In genomic region chr13:78606471-78607408, GRCh38 we compare ENCODE assay signal across 20 cellular contexts. TPM values are rescaled to one million over a fixed set of nuclear protein-coding genes. Genes with fewer than 3 reads are reported as not detected.
DNase-seq lines count a peak whose midpoint lies in the region; ATAC-seq and TF ChIP-seq lines count a peak whose summit lies in the region.
"Had no signal": no experiment of that assay in that cellular context is flagged by ENCODE, and none has a peak within 500 bp of the region (broad histone marks: within the 10 kb centered on the region; RNA-seq: fewer than 3 reads in every experiment).

No MANE protein-coding gene starts in this region.

- no peak for DNase-seq in CD4-positive, alpha-beta memory T cell
- DNase-seq in T-helper 17 cell = no peak
- peak; percentile 8 for DNase-seq in mesendoderm
- no peak for DNase-seq in Karpas-422
- no peak for DNase-seq in SK-N-DZ (ENCODE audit: low spot score)
- no peak for DNase-seq in left lung
- DNase-seq: activated naive CD4-positive, alpha-beta T cell treated with anti-CD3 and anti-CD28 coated beads, Interleukin-2, amount 10 ng/mL, durations not matched to agents 7 days and 5 days; DMS79; esophagus squamous epithelium; heart right ventricle; left ventricle myocardium superior; NCI-H1436; SW 1271; testis; WERI-Rb-1 had no signal

- H3K4me1 ChIP-seq in CD4-positive, alpha-beta memory T cell (ENCODE audit: insufficient read depth, low read length) = peaks cover 48% of the 10 kb centered on the region
- peaks cover 4% of the 10 kb centered on the region for H3K4me1 ChIP-seq in ES-I3 (ENCODE audit: insufficient read depth, low read length)
- peaks cover 5% of the 10 kb centered on the region for H3K4me1 ChIP-seq in mesendoderm (ENCODE audit: control insufficient read depth, low read depth, low read length)
- peaks cover 6% of the 10 kb centered on the region for H3K4me1 ChIP-seq in Karpas-422 (ENCODE audit: low read length)
- peaks cover 14 to 47% of the 10 kb centered on the region in 2 donors for H3K4me1 ChIP-seq in left lung
- H3K4me1 ChIP-seq: testis had no signal

- no peaks in the 10 kb centered on the region for H3K36me3 ChIP-seq in CD4-positive, alpha-beta memory T cell (ENCODE audit: insufficient read depth, low read length)
- H3K36me3 ChIP-seq in ES-I3 (ENCODE audit: insufficient read depth, low read length) (no peaks in the 10 kb centered on the region), mesendoderm (ENCODE audit: control insufficient read depth, insufficient read depth, low read length) (no peaks in the 10 kb centered on the region), Karpas-422 (ENCODE audit: insufficient read depth, low read length) (no peaks in the 10 kb centered on the region), left lung (no peaks in the 10 kb centered on the region)
- H3K36me3 ChIP-seq: esophagus squamous epithelium, heart right ventricle, WERI-Rb-1 had no signal

- H3K9ac ChIP-seq in ES-I3 (ENCODE audit: low read depth, low read length) (peak overlapping the region; percentile 55; the same call in 1 of the 2 replicates), mesendoderm (ENCODE audit: low read length) (no peak overlapping the region), Karpas-422 (ENCODE audit: low read length) (no peak overlapping the region)

- H3K79me1 ChIP-seq in mesendoderm (ENCODE audit: low read length) = no peaks in the 10 kb centered on the region

- H3K9me3 Mint-ChIP-seq in CD4-positive, alpha-beta memory T cell = peaks cover 0 to 30% (median 5%) of the 10 kb centered on the region in 8 donors
- H3K9me3 Mint-ChIP-seq: activated naive CD4-positive, alpha-beta T cell treated with anti-CD3 and anti-CD28 coated beads, Interleukin-2, amount 10 ng/mL, durations not matched to agents 7 days and 5 days had no signal

- peaks cover 74% of the 10 kb centered on the region for H3K27me3 ChIP-seq in CD4-positive, alpha-beta memory T cell (ENCODE audit: insufficient read depth, low read length)
- H3K27me3 ChIP-seq in mesendoderm (ENCODE audit: insufficient read depth, low read length, poor library complexity) (peaks cover 74% of the 10 kb centered on the region), Karpas-422 (ENCODE audit: low read length) (no peaks in the 10 kb centered on the region), left lung (peaks cover 83 to 95% of the 10 kb centered on the region in 2 donors)
- H3K27me3 ChIP-seq: testis had no signal

- no peaks in the 10 kb centered on the region for H3K9me2 ChIP-seq in Karpas-422 (replicated peaks; ENCODE audit: insufficient read depth, low read length)

- peak overlapping the region; percentile 7 for H3K4me2 ChIP-seq in mesendoderm (ENCODE audit: low read length)
- H3K4me2 ChIP-seq in Karpas-422 (ENCODE audit: low read depth, low read length, poor library complexity, severe bottlenecking) = no peak overlapping the region

- no peak overlapping the region for H2BK15ac ChIP-seq in mesendoderm (replicated peaks; ENCODE audit: low read depth)

- peak overlapping the region in 7 of 8 donors; percentile 20 to 72 (median 39) for H3K4me3 Mint-ChIP-seq in CD4-positive, alpha-beta memory T cell
- peak overlapping the region; percentile 64 for H3K4me3 Mint-ChIP-seq in T-helper 17 cell
- H3K4me3 Mint-ChIP-seq: activated naive CD4-positive, alpha-beta T cell treated with anti-CD3 and anti-CD28 coated beads, Interleukin-2, amount 10 ng/mL, durations not matched to agents 7 days and 5 days had no signal

- no peak overlapping the region for H2BK120ac ChIP-seq in mesendoderm (ENCODE audit: low read depth, low read length)

- no peak overlapping the region for H2AK5ac ChIP-seq in mesendoderm (ENCODE audit: low read length)

- H3K79me2 ChIP-seq in mesendoderm (ENCODE audit: control insufficient read depth, insufficient read depth, low read length) (no peaks in the 10 kb centered on the region), Karpas-422 (ENCODE audit: low read length) (no peaks in the 10 kb centered on the region)

- no peak for TF ChIP-seq CTCF in left lung (IDR thresholded peaks at IDR 0.05)

- H3K27me3 Mint-ChIP-seq in CD4-positive, alpha-beta memory T cell = peaks cover 65 to 72% of the 10 kb centered on the region in 2 donors
- peaks cover 86% of the 10 kb centered on the region for H3K27me3 Mint-ChIP-seq in T-helper 17 cell

- H3K27ac Mint-ChIP-seq in CD4-positive, alpha-beta memory T cell = peak overlapping the region in 2 of 7 donors; percentile 84 to 92
- H3K27ac Mint-ChIP-seq in T-helper 17 cell = peak overlapping the region; percentile 45
- H3K27ac Mint-ChIP-seq: activated naive CD4-positive, alpha-beta T cell treated with anti-CD3 and anti-CD28 coated beads, Interleukin-2, amount 10 ng/mL, durations not matched to agents 7 days and 5 days had no signal

- H4K20me1 ChIP-seq in Karpas-422 (ENCODE audit: insufficient read depth, low read depth, low read length) = no peaks in the 10 kb centered on the region

- H2BK5ac ChIP-seq in mesendoderm (ENCODE audit: low read length) = no peak overlapping the region

- H3K36me3 Mint-ChIP-seq in CD4-positive, alpha-beta memory T cell = peaks cover 0 to 8% of the 10 kb centered on the region in 2 donors
- peaks cover 6% of the 10 kb centered on the region for H3K36me3 Mint-ChIP-seq in T-helper 17 cell (ENCODE audit: low read depth)

- WGBS in mesendoderm (ENCODE audit: extremely low coverage, insufficient coverage, low lambda C conversion rate) = no CpG with 5 or more reads among the region's 30 CpGs

- H3K4me3 ChIP-seq in CD4-positive, alpha-beta memory T cell (ENCODE audit: low read length in 2 of 2) = no peak overlapping the region
- H3K4me3 ChIP-seq in mesendoderm (ENCODE audit: low read length) (no peak overlapping the region), Karpas-422 (ENCODE audit: low read length) (no peak overlapping the region), left lung (no peak overlapping the region)
- H3K4me3 ChIP-seq: testis had no signal

- intact Hi-C loops in CD4-positive, alpha-beta memory T cell (cut with micrococcal nuclease) = no loop called here
- intact Hi-C loops in left lung (cut with DNase I) = no loop called here

- no peak overlapping the region for H3K18ac ChIP-seq in mesendoderm (ENCODE audit: low read length)

- H3K9me3 ChIP-seq in CD4-positive, alpha-beta memory T cell (ENCODE audit: control insufficient read depth in 1 of 2, low read length in 2 of 2) = no peaks in the 10 kb centered on the region
- H3K9me3 ChIP-seq in ES-I3 (ENCODE audit: control insufficient read depth, insufficient read depth, low read length) (no peaks in the 10 kb centered on the region), T-helper 17 cell (ENCODE audit: control insufficient read depth, low read length, poor library complexity, severe bottlenecking) (no peaks in the 10 kb centered on the region), Karpas-422 (ENCODE audit: low read length) (no peaks in the 10 kb centered on the region), left lung (no peaks in the 10 kb centered on the region)
- H3K9me3 ChIP-seq: esophagus squamous epithelium, heart right ventricle, testis had no signal

- CTCF ChIA-PET in CD4-positive, alpha-beta memory T cell (lab: Charles Lee; ENCODE audit: partially characterized antibody) = interaction anchor here (1.2 kb wide), 1 partner anchor 44 kb away, joined by 3 read pairs; no protein-coding TSS in a partner anchor

- ATAC-seq in T-helper 17 cell (no peak), HG03097 (IDR thresholded peaks at IDR 0.05; ENCODE audit: low FRiP score, unreplicated experiment) (no peak), left lung (no peak)
- ATAC-seq: left ventricle myocardium superior had no signal

- H3K4ac ChIP-seq in mesendoderm (ENCODE audit: low read depth, low read length) = no peak overlapping the region

- H2AFZ ChIP-seq in Karpas-422 (ENCODE audit: low read length) = no peak overlapping the region

- H3K56ac ChIP-seq in mesendoderm (ENCODE audit: low read length) = no peak overlapping the region

- no peak overlapping the region for H3K23ac ChIP-seq in mesendoderm (ENCODE audit: low read length)

- no peak overlapping the region for H3K27ac ChIP-seq in CD4-positive, alpha-beta memory T cell (ENCODE audit: low read depth, low read length)
- H3K27ac ChIP-seq in mesendoderm (ENCODE audit: low read depth, low read length) = no peak overlapping the region
- no peak overlapping the region for H3K27ac ChIP-seq in Karpas-422 (ENCODE audit: low read length)
- H3K27ac ChIP-seq in left lung = no peak overlapping the region
- H3K27ac ChIP-seq: esophagus squamous epithelium, heart right ventricle, testis, WERI-Rb-1 had no signal

- no peak overlapping the region for H4K8ac ChIP-seq in mesendoderm (ENCODE audit: low read depth, low read length)

- no peak overlapping the region for H4K5ac ChIP-seq in mesendoderm (ENCODE audit: low read length)

- POLR2A ChIA-PET in CD4-positive, alpha-beta memory T cell (lab: Charles Lee; ENCODE audit: partially characterized antibody) = no interaction called here

- peaks cover 28 to 69% (median 45%) of the 10 kb centered on the region in 4 donors for H3K4me1 Mint-ChIP-seq in CD4-positive, alpha-beta memory T cell
- H3K4me1 Mint-ChIP-seq in T-helper 17 cell = peaks cover 36% of the 10 kb centered on the region

RNA-seq across cellular contexts. Expression of gene POU4F1, which starts 3.4 kb away (rescaled TPM):
- total RNA-seq in CD4-positive, alpha-beta memory T cell = under 1 TPM in 1 of 2 experiments, not detected in 1; 0.06 TPM
- polyA plus RNA-seq in CD4-positive, alpha-beta memory T cell = not detected
- total RNA-seq in T-helper 17 cell (under 1 TPM; 0.18 to 0.20 TPM), left lung (not detected)
- 0.15 TPM for polyA plus RNA-seq in mesendoderm (2013, experiment 1 of 2)
- 0.15 TPM for polyA plus RNA-seq in mesendoderm (2013, experiment 2 of 2)
- total RNA-seq in Karpas-422 (2014; rRNA removed; shearing (Covaris generic); ENCODE audit: low replicate concordance) = not detected in 2 replicates
- 0.02 and 0.18 TPM in 2 replicates for polyA plus RNA-seq in SK-N-DZ (2014; cell fraction: cytosol; rRNA removed)
- polyA plus RNA-seq in SK-N-DZ (2014; cell fraction: nucleus; rRNA removed) = 0.40 and 0.51 TPM in 2 replicates
- total RNA-seq: bronchial epithelial cell, esophagus squamous epithelium, left ventricle myocardium superior, right cardiac atrium had no signal
- polyA plus RNA-seq: BJ, right cardiac atrium had no signal

RNA-seq across cellular contexts. Expression of gene OBI1, which starts 52.2 kb away (rescaled TPM):
- total RNA-seq in CD4-positive, alpha-beta memory T cell = 10 to 100 TPM; 16.3 to 16.7 TPM
- 10 to 100 TPM in 1 of 2 donors, 1 to 10 TPM in 1; 7.8 to 12.2 TPM for polyA plus RNA-seq in CD4-positive, alpha-beta memory T cell
- total RNA-seq in T-helper 17 cell = 1 to 10 TPM; 2.5 to 4.5 TPM
- polyA plus RNA-seq in mesendoderm (2013, experiment 1 of 2) = 6.5 TPM
- polyA plus RNA-seq in mesendoderm (2013, experiment 2 of 2) = 6.3 TPM
- 15.5 and 27.7 TPM in 2 replicates for total RNA-seq in Karpas-422 (2014; rRNA removed; shearing (Covaris generic); ENCODE audit: low replicate concordance)
- 13.4 and 17.1 TPM in 2 replicates for polyA plus RNA-seq in SK-N-DZ (2014; cell fraction: cytosol; rRNA removed)
- polyA plus RNA-seq in SK-N-DZ (2014; cell fraction: nucleus; rRNA removed) = 10.1 and 12.2 TPM in 2 replicates
- total RNA-seq in left lung = 1 to 10 TPM; 7.1 to 9.6 TPM
